ENCODE assay signal across 8 cellular contexts in genomic region chr11:85810871-85811611, GRCh38.
DNase-seq lines count a peak whose midpoint lies in the region; ATAC-seq lines count a peak whose summit lies in the region.

A gene with protein sequence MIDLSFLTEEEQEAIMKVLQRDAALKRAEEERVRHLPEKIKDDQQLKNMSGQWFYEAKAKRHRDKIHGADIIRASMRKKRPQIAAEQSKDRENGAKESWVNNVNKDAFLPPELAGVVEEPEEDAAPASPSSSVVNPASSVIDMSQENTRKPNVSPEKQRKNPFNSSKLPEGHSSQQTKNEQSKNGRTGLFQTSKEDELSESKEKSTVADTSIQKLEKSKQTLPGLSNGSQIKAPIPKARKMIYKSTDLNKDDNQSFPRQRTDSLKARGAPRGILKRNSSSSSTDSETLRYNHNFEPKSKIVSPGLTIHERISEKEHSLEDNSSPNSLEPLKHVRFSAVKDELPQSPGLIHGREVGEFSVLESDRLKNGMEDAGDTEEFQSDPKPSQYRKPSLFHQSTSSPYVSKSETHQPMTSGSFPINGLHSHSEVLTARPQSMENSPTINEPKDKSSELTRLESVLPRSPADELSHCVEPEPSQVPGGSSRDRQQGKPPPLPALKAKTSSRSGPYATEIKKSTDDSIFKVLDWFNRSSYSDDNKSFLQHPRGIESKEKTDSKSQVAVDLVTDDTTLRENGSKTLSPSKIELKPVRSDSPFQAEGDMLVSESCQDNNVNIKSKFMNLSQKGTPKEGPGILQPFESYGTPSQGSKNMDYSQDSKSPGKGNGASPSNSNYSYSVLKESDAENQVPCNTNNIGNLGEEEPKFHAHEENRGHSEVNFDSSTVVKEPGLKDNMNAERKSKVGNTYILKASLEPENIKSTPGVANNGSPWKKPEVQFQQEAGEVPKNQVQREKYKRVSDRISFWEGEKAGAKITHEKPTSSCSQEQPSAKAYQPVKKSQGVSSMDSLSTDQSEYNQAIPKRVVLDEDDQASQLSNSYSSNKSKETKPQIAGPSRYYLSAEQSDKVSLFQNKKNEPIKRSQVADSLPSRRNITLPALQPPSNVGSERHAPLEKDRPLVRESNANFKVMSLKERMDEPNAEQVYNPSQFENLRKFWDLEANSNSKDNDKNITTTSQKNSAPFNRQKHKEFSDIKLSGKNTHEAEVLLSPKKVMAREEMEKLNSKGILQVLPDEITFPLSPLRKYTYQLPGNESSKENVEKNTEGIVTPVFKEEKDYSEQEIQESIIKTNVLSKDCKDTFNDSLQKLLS (N-terminal part only) (minus strand): TSS chr11:85811141. CDS start chr11:85757725, 53,416 bp downstream.

- H3K36me3 Mint-ChIP-seq in memory B cell, result no peaks in the 10 kb centered on the region

- peaks cover 15% of the 10 kb centered on the region for H3K4me1 Mint-ChIP-seq in memory B cell

- no peak within 1 kb of the TSS for H3K27ac Mint-ChIP-seq in memory B cell

- DNase-seq in 8988T, result peak; percentile 86
- DNase-seq in NCI-H345 treated with DMSO at 0.1 percent for 48 hours (lab: John Stamatoyannopoulos, UW; ENCODE audit: unreplicated experiment), result peak; percentile 36
- DNase-seq in activated CD8-positive, alpha-beta memory T cell treated with anti-CD3 and anti-CD28 coated beads for 1 hour (ENCODE audit: extremely low read depth in 1 of 2, low read depth in 1 of 2), result peak; percentile 37 to 68
- peak; percentile 67 for DNase-seq in effector CD4-positive, alpha-beta T cell
- peak; percentile 40 to 46 for DNase-seq in memory B cell (ENCODE audit: low spot score in 2 of 2)
- DNase-seq in stimulated activated CD4-positive, alpha-beta T cell treated with anti-CD3 and anti-CD28 coated beads, TNF-alpha, amount 100 ng/mL, for 4 hours (ENCODE audit: low read depth in 3 of 3), result peak; percentile 55 to 58 (median 55)

- ATAC-seq in GM18519 (IDR thresholded peaks at IDR 0.05; ENCODE audit: low FRiP score, unreplicated experiment) (peak; percentile 82), HG03025 (IDR thresholded peaks at IDR 0.05; ENCODE audit: low FRiP score, unreplicated experiment) (peak; percentile 83), memory B cell (ENCODE audit: low read depth) (peak; percentile 81)

- peaks cover 9% of the 10 kb centered on the region for H3K27me3 Mint-ChIP-seq in memory B cell

- peak within 1 kb of the TSS; percentile 80 for H3K4me3 Mint-ChIP-seq in memory B cell

- no peaks in the 10 kb centered on the region for H3K9me3 Mint-ChIP-seq in memory B cell

Comparison
In these comparisons a context has a peak if more than half of its experiments do, and no peak if none do; other contexts are left out.
1. Peak in every context shown above with its lines: DNase-seq and ATAC-seq.
2. DNase-seq: peak in every context shown above with its lines; median percentile 86 in 8988T; 67 in effector CD4-positive, alpha-beta T cell; 55 in stimulated activated CD4-positive, alpha-beta T cell treated with anti-CD3 and anti-CD28 coated beads, TNF-alpha, amount 100 ng/mL, for 4 hours; 52 in activated CD8-positive, alpha-beta memory T cell treated with anti-CD3 and anti-CD28 coated beads for 1 hour; 43 in memory B cell; 36 in NCI-H345 treated with DMSO at 0.1 percent for 48 hours.